In the genomic region with DNA sequence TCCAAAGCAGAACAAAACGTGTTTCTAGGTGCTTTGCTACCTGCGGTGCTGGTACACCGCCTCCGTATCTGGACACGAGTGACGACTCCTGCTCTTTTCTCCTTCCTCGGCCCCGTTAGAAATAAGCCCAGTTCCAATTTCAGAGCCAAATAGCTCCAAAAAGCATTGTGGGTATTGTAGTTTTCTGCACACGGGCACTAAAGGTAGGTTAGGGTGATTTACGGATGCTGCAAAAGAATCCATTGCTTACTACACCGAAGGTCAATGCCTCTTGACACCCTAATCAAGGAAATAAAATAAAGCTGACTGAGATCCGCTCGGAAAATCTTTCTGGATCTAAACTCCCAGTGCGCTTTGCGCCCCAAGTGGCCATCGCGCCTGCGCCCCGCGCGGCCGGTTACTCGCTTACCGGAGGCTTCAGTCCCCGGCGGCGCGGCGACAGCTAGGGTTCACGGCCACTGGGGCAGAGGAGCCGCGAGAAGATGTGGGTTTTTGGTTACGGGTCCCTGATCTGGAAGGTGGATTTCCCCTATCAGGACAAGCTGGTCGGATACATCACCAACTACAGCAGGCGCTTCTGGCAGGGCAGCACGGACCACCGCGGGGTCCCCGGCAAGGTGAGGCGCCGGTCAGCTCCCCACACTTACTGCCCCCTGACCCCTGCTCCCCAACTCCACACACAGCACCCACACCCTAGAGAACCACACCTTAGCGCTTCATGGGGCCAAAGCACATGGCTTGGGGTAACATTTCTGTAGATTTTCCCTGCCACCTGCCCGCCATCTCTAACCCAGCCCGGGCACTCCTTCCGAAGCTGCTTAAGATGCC, we compare ENCODE assay signal across 8 cellular contexts. TPM values are rescaled to one million over a fixed set of nuclear protein-coding genes. Genes with fewer than 3 reads are reported as not detected.
DNase-seq lines count a peak whose midpoint lies in the region; ATAC-seq, FAIRE-seq and TF ChIP-seq lines count a peak whose summit lies in the region.

TSS of gene CHAC2 (plus strand) at position 400 of the 828 bp plus-strand sequence. CDS start at position 483, 83 bp downstream.

- CTCF ChIA-PET in Calu3 (lab: Charles Lee) = interaction anchor here (1.0 kb wide), 1 partner anchor 46 kb away, joined by 3 read pairs; no protein-coding TSS in a partner anchor
- CTCF ChIA-PET in activated CD8-positive, alpha-beta memory T cell treated with anti-CD3 and anti-CD28 coated beads, Interleukin-2, amount 10 ng/mL, durations not matched to agents 7 days and 5 days (lab: Charles Lee) = interaction anchor here (1.0 to 3.3 kb wide), 7 partner anchors 10 to 344 kb away, joined by 3 to 16 read pairs (median 3); partner anchors contain the start of genes ASB3 and ERLEC1

- H3K27ac ChIP-seq in endodermal cell (ENCODE audit: low read depth, low read length) (peak within 1 kb of the TSS; percentile 22), mesodermal cell (ENCODE audit: low read depth, low read length, severe bottlenecking) (peak within 1 kb of the TSS; percentile 50)

- H3K9me3 ChIP-seq in NT2/D1 (ENCODE audit: insufficient read depth, low read length) (no peaks in the 10 kb centered on the region), endodermal cell (ENCODE audit: control insufficient read depth, low read length) (no peaks in the 10 kb centered on the region), mesodermal cell (ENCODE audit: control insufficient read depth, low read length) (no peaks in the 10 kb centered on the region)

- H3K36me3 Mint-ChIP-seq in Calu3 (ENCODE audit: insufficient read depth, unreplicated experiment) (peaks cover 12% of the 10 kb centered on the region), endodermal cell (ENCODE audit: low read depth) (peaks cover 12% of the 10 kb centered on the region)
- peaks cover 25% of the 10 kb centered on the region for H3K36me3 Mint-ChIP-seq in activated CD8-positive, alpha-beta memory T cell treated with anti-CD3 and anti-CD28 coated beads, Interleukin-2, amount 10 ng/mL, durations not matched to agents 7 days and 5 days

- DNase-seq in Calu3 (peak; percentile 89), HTR-8/SVneo (ENCODE audit: insufficient read length, low spot score) (peak; percentile 84), NT2/D1 (ENCODE audit: low read depth, low spot score) (peak; percentile 83), endodermal cell (peak; percentile 92)
- DNase-seq in activated CD8-positive, alpha-beta memory T cell treated with anti-CD3 and anti-CD28 coated beads, Interleukin-2, amount 10 ng/mL, durations not matched to agents 7 days and 5 days = peak; percentile 91
- peak; percentile 66 to 70 for DNase-seq in stimulated activated CD8-positive, alpha-beta memory T cell treated with anti-CD3 and anti-CD28 coated beads, Interleukin-15, amount 100 ng/mL, for 4 hours (ENCODE audit: low read depth in 2 of 2)

- H3K27me3 ChIP-seq in NT2/D1 (ENCODE audit: insufficient read depth, insufficient read length) (no peaks in the 10 kb centered on the region), endodermal cell (ENCODE audit: control insufficient read depth, insufficient read depth, low read length, poor library complexity, severe bottlenecking) (no peaks in the 10 kb centered on the region)

- H3K9me3 Mint-ChIP-seq in Calu3 (ENCODE audit: low read depth, unreplicated experiment) (no peaks in the 10 kb centered on the region), endodermal cell (no peaks in the 10 kb centered on the region)
- no peaks in the 10 kb centered on the region for H3K9me3 Mint-ChIP-seq in activated CD8-positive, alpha-beta memory T cell treated with anti-CD3 and anti-CD28 coated beads, Interleukin-2, amount 10 ng/mL, durations not matched to agents 7 days and 5 days (ENCODE audit: low read depth)

- H3K4me3 Mint-ChIP-seq in Calu3 (ENCODE audit: low read depth, unreplicated experiment) (peak within 1 kb of the TSS; percentile 93), endodermal cell (peak within 1 kb of the TSS; percentile 95)
- H3K4me3 Mint-ChIP-seq in activated CD8-positive, alpha-beta memory T cell treated with anti-CD3 and anti-CD28 coated beads, Interleukin-2, amount 10 ng/mL, durations not matched to agents 7 days and 5 days = peak within 1 kb of the TSS; percentile 94

- BruUV-seq in Calu3 (replicated peaks; lab: Mats Ljungman, UMichigan) = TSS peak; percentile 64

- intact Hi-C loops in Calu3 (cut with micrococcal nuclease; ENCODE audit: unreplicated experiment) = no loop called here

- WGBS in endodermal cell (ENCODE audit: insufficient coverage in 1 of 2, insufficient read length in 1 of 2), 2 experiments = 0% methylated on average over 19 to 45 of the region's 45 CpGs
- WGBS in mesodermal cell (ENCODE audit: insufficient coverage in 2 of 2), 2 experiments = 0% methylated on average over 19 of the region's 45 CpGs

- H3K4me1 ChIP-seq in NT2/D1 (ENCODE audit: insufficient read depth, insufficient read length) (no peaks in the 10 kb centered on the region), endodermal cell (ENCODE audit: control insufficient read depth, insufficient read depth, low read length) (no peaks in the 10 kb centered on the region), mesodermal cell (ENCODE audit: control insufficient read depth, insufficient read depth, low read length, poor library complexity, severe bottlenecking) (no peaks in the 10 kb centered on the region)

- FAIRE-seq in HTR-8/SVneo (lab: Jason Lieb, UNC) = peak; percentile 86

- H3K9ac ChIP-seq in NT2/D1 (ENCODE audit: insufficient read length, low read depth) (peak within 1 kb of the TSS; percentile 95), endodermal cell (ENCODE audit: extremely low read depth, low read length, poor library complexity, severe bottlenecking) (peak within 1 kb of the TSS; percentile 69)

- TF ChIP-seq CTCF in Calu3 (IDR thresholded peaks at IDR 0.05; ENCODE audit: unreplicated experiment) (peak; percentile 50), endodermal cell (conservative IDR thresholded peaks at IDR 0.05) (peak; percentile 69)

- peak; percentile 91 for ATAC-seq in GM21381 (IDR thresholded peaks at IDR 0.05; ENCODE audit: unreplicated experiment)
- ATAC-seq in activated CD8-positive, alpha-beta memory T cell treated with anti-CD3 and anti-CD28 coated beads, Interleukin-2, amount 10 ng/mL, durations not matched to agents 7 days and 5 days = peak; percentile 96

- H3K27me3 Mint-ChIP-seq in Calu3 (ENCODE audit: unreplicated experiment) (no peaks in the 10 kb centered on the region), endodermal cell (ENCODE audit: insufficient read depth) (no peaks in the 10 kb centered on the region)
- H3K27me3 Mint-ChIP-seq in activated CD8-positive, alpha-beta memory T cell treated with anti-CD3 and anti-CD28 coated beads, Interleukin-2, amount 10 ng/mL, durations not matched to agents 7 days and 5 days = no peaks in the 10 kb centered on the region

- H3K36me3 ChIP-seq in NT2/D1 (ENCODE audit: insufficient read depth, insufficient read length, low read length) = peaks cover 19% of the 10 kb centered on the region
- peaks cover 20% of the 10 kb centered on the region for H3K36me3 ChIP-seq in endodermal cell (ENCODE audit: control insufficient read depth, insufficient read depth, low read length)
- H3K36me3 ChIP-seq in mesodermal cell (ENCODE audit: control insufficient read depth, insufficient read depth, low read length) = peaks cover 11% of the 10 kb centered on the region

- H3K4me3 ChIP-seq in NT2/D1 (ENCODE audit: insufficient read length, low read depth) (peak within 1 kb of the TSS; percentile 89), endodermal cell (ENCODE audit: low read length) (peak within 1 kb of the TSS; percentile 86), mesodermal cell (ENCODE audit: extremely low read depth, insufficient read depth, low read length, poor library complexity, severe bottlenecking) (peak within 1 kb of the TSS; percentile 78)

- H3K27ac Mint-ChIP-seq in Calu3 (ENCODE audit: unreplicated experiment) = peak within 1 kb of the TSS; percentile 78
- H3K27ac Mint-ChIP-seq in activated CD8-positive, alpha-beta memory T cell treated with anti-CD3 and anti-CD28 coated beads, Interleukin-2, amount 10 ng/mL, durations not matched to agents 7 days and 5 days = peak within 1 kb of the TSS; percentile 93
- peak within 1 kb of the TSS; percentile 93 for H3K27ac Mint-ChIP-seq in endodermal cell

- peaks cover 9% of the 10 kb centered on the region for H3K4me1 Mint-ChIP-seq in Calu3 (ENCODE audit: low read depth, unreplicated experiment)
- H3K4me1 Mint-ChIP-seq in activated CD8-positive, alpha-beta memory T cell treated with anti-CD3 and anti-CD28 coated beads, Interleukin-2, amount 10 ng/mL, durations not matched to agents 7 days and 5 days = peaks cover 34% of the 10 kb centered on the region
- H3K4me1 Mint-ChIP-seq in endodermal cell = peaks cover 16% of the 10 kb centered on the region

RNA-seq across cellular contexts. Expression of gene CHAC2, which starts in this region (rescaled TPM):
- total RNA-seq in Calu3 (2022) (7.4 and 8.8 TPM in 2 replicates), endodermal cell (1 to 10 TPM; 3.6 to 4.8 TPM)
- 10 to 100 TPM; 13.3 to 21.9 TPM for total RNA-seq in activated CD8-positive, alpha-beta memory T cell treated with anti-CD3 and anti-CD28 coated beads, Interleukin-2, amount 10 ng/mL, durations not matched to agents 7 days and 5 days
- 8.2 TPM for polyA plus RNA-seq in endodermal cell (2013, experiment 1 of 2)
- polyA plus RNA-seq in endodermal cell (2013, experiment 2 of 2) = 8.8 TPM
- 3.3 TPM for polyA plus RNA-seq in mesodermal cell (2013, experiment 1 of 2)
- 3.8 TPM for polyA plus RNA-seq in mesodermal cell (2013, experiment 2 of 2)

Comparison
In these comparisons a context has a peak if more than half of its experiments do, and no peak if none do; other contexts are left out.
1. Peak in every context shown above with its lines: DNase-seq, ATAC-seq, H3K4me3 ChIP-seq and H3K27ac ChIP-seq.